Comparison of ENCODE assay signal across 22 cellular contexts in genomic region chr5:76692274-76692540, GRCh38. TPM values are rescaled to one million over a fixed set of nuclear protein-coding genes. Genes with fewer than 3 reads are reported as not detected.
DNase-seq lines count a peak whose midpoint lies in the region; ATAC-seq, FAIRE-seq and TF ChIP-seq lines count a peak whose summit lies in the region.
"Had no signal": no experiment of that assay in that cellular context is flagged by ENCODE, and none has a peak within 500 bp of the region (broad histone marks: within the 10 kb centered on the region; RNA-seq: fewer than 3 reads in every experiment).

No MANE protein-coding gene starts in this region.

- H3K4me3 Mint-ChIP-seq in activated CD4-positive, alpha-beta T cell treated with anti-CD3 and anti-CD28 coated beads for 36 hours: peak overlapping the region; percentile 28
- H3K4me3 Mint-ChIP-seq in activated CD4-positive, alpha-beta T cell treated with anti-CD3 and anti-CD28 coated beads, Interleukin-2, amount 10 ng/mL, durations not matched to agents 7 days and 5 days: no peak overlapping the region
- H3K4me3 Mint-ChIP-seq: activated T-helper 1 cell treated with anti-CD3 and anti-CD28 coated beads, Interleukin-12 subunit alpha, Interleukin-12 subunit beta, Interleukin-2, Interleukin-4 antibody, amounts not matched to agents 30 ng/mL and 10 ng/mL and 1 ng/mL, durations not matched to agents 14 hours and 24 hours and 36 hours; CD14-positive monocyte; immature natural killer cell had no signal

- H4K20me1 ChIP-seq in OCI-LY3 (ENCODE audit: insufficient read depth, low read length) (no peaks in the 10 kb centered on the region), endothelial cell of umbilical vein (replicated peaks; ENCODE audit: control insufficient read depth, extremely low read depth, insufficient read depth, low read length) (no peaks in the 10 kb centered on the region), osteoblast (ENCODE audit: insufficient read depth, low read length) (no peaks in the 10 kb centered on the region)

- no peak overlapping the region for H2AFZ ChIP-seq in OCI-LY3 (ENCODE audit: low read depth, low read length)
- no peak overlapping the region for H2AFZ ChIP-seq in endothelial cell of umbilical vein (ENCODE audit: low read depth, low read length)
- H2AFZ ChIP-seq in osteoblast (ENCODE audit: low read length): peak overlapping the region; percentile 47

- H3K4me2 ChIP-seq in OCI-LY3 (ENCODE audit: low read length): peak overlapping the region; percentile 78
- H3K4me2 ChIP-seq in endothelial cell of umbilical vein (ENCODE audit: insufficient read depth, low read length): peak overlapping the region; percentile 64
- peak overlapping the region; percentile 51 for H3K4me2 ChIP-seq in osteoblast (ENCODE audit: insufficient read depth, low read length)

- BruUV-seq in endothelial cell of umbilical vein (replicated peaks; lab: Mats Ljungman, UMichigan): no TSS peak

- H3K27me3 Mint-ChIP-seq in activated CD4-positive, alpha-beta T cell treated with anti-CD3 and anti-CD28 coated beads for 36 hours: no peaks in the 10 kb centered on the region
- no peaks in the 10 kb centered on the region for H3K27me3 Mint-ChIP-seq in activated CD4-positive, alpha-beta T cell treated with anti-CD3 and anti-CD28 coated beads, Interleukin-2, amount 10 ng/mL, durations not matched to agents 7 days and 5 days

- no peak for DNase-seq in activated CD4-positive, alpha-beta T cell treated with anti-CD3 and anti-CD28 coated beads for 36 hours
- DNase-seq in activated CD4-positive, alpha-beta T cell treated with anti-CD3 and anti-CD28 coated beads, Interleukin-2, amount 10 ng/mL, durations not matched to agents 7 days and 5 days: no peak
- DNase-seq in endothelial cell of umbilical vein (ENCODE audit: low read depth, low spot score) (no peak), osteoblast (ENCODE audit: insufficient read length, low spot score, missing footprints) (no peak), A172 (ENCODE audit: low spot score) (no peak), D341Med (ENCODE audit: low spot score) (no peak)
- DNase-seq: 8988T; activated CD4-positive, alpha-beta T cell treated with anti-CD3 and anti-CD28 coated beads for 4 hours; amniotic stem cell; DMS79; immature natural killer cell; mesendoderm; MG63; NCI-H187; NCI-H446 treated with DMSO at 0.1 percent for 48 hours; upper lobe of left lung had no signal

- H3K27ac ChIP-seq in OCI-LY3 (ENCODE audit: low read length): no peak overlapping the region
- peak overlapping the region; percentile 91 for H3K27ac ChIP-seq in endothelial cell of umbilical vein (ENCODE audit: insufficient read depth, low read depth, low read length)
- peak overlapping the region; percentile 86 for H3K27ac ChIP-seq in osteoblast (ENCODE audit: low read depth, low read length)
- H3K27ac ChIP-seq: upper lobe of left lung had no signal

- no peaks in the 10 kb centered on the region for H3K9me3 Mint-ChIP-seq in activated CD4-positive, alpha-beta T cell treated with anti-CD3 and anti-CD28 coated beads for 36 hours (ENCODE audit: low read depth)
- no peaks in the 10 kb centered on the region for H3K9me3 Mint-ChIP-seq in activated CD4-positive, alpha-beta T cell treated with anti-CD3 and anti-CD28 coated beads, Interleukin-2, amount 10 ng/mL, durations not matched to agents 7 days and 5 days
- H3K9me3 Mint-ChIP-seq: activated T-helper 1 cell treated with anti-CD3 and anti-CD28 coated beads, Interleukin-12 subunit alpha, Interleukin-12 subunit beta, Interleukin-2, Interleukin-4 antibody, amounts not matched to agents 30 ng/mL and 10 ng/mL and 1 ng/mL, durations not matched to agents 14 hours and 24 hours and 36 hours; immature natural killer cell had no signal

- no peaks in the 10 kb centered on the region for H3K9me3 ChIP-seq in OCI-LY3 (ENCODE audit: insufficient read depth, low read length)
- H3K9me3 ChIP-seq in endothelial cell of umbilical vein (replicated peaks; ENCODE audit: control insufficient read depth, insufficient read depth, low read length): no peaks in the 10 kb centered on the region
- no peaks in the 10 kb centered on the region for H3K9me3 ChIP-seq in osteoblast (ENCODE audit: low read depth, low read length)
- H3K9me3 ChIP-seq: HAP-1, MG63, upper lobe of left lung had no signal

- peaks cover 37% of the 10 kb centered on the region for H3K36me3 Mint-ChIP-seq in activated CD4-positive, alpha-beta T cell treated with anti-CD3 and anti-CD28 coated beads for 36 hours (ENCODE audit: low read depth)
- peaks cover 58% of the 10 kb centered on the region for H3K36me3 Mint-ChIP-seq in activated CD4-positive, alpha-beta T cell treated with anti-CD3 and anti-CD28 coated beads, Interleukin-2, amount 10 ng/mL, durations not matched to agents 7 days and 5 days (ENCODE audit: low read depth)

- H3K36me3 ChIP-seq in OCI-LY3 (replicated peaks; ENCODE audit: low read depth, low read length) (no peaks in the 10 kb centered on the region), endothelial cell of umbilical vein (ENCODE audit: control insufficient read depth in 2 of 2, extremely low read depth in 1 of 2, insufficient read depth in 2 of 2, low read length in 2 of 2) (no peaks in the 10 kb centered on the region), osteoblast (ENCODE audit: insufficient read depth, low read length) (no peaks in the 10 kb centered on the region)
- H3K36me3 ChIP-seq: HAP-1, MG63, upper lobe of left lung had no signal

- no peaks in the 10 kb centered on the region for H3K9me1 ChIP-seq in endothelial cell of umbilical vein (replicated peaks; ENCODE audit: control insufficient read depth, extremely low read depth, insufficient read depth, low read length)

- peaks cover 23% of the 10 kb centered on the region for H3K4me1 Mint-ChIP-seq in activated CD4-positive, alpha-beta T cell treated with anti-CD3 and anti-CD28 coated beads for 36 hours
- H3K4me1 Mint-ChIP-seq in activated CD4-positive, alpha-beta T cell treated with anti-CD3 and anti-CD28 coated beads, Interleukin-2, amount 10 ng/mL, durations not matched to agents 7 days and 5 days: peaks cover 16% of the 10 kb centered on the region

- intact Hi-C loops in activated CD4-positive, alpha-beta T cell treated with anti-CD3 and anti-CD28 coated beads for 36 hours (cut with DNase I, micrococcal nuclease): loop anchor here in 1 of 2 experiments (1.0 to 5.0 kb wide), 3 partner anchors 19 to 100 kb away; no protein-coding TSS in a partner anchor
- intact Hi-C loops in endothelial cell of umbilical vein (cut with micrococcal nuclease): no loop called here

- no peak for FAIRE-seq in endothelial cell of umbilical vein (lab: Jason Lieb, UNC)

- TF ChIP-seq POLR2A in endothelial cell of umbilical vein (IDR thresholded peaks at IDR 0.05; ENCODE audit: low read depth, low read length): no peak

- H3K4me3 ChIP-seq in OCI-LY3 (ENCODE audit: low read length) (peak overlapping the region; percentile 47; the same call in 1 of the 2 replicates), endothelial cell of umbilical vein (replicated peaks in 1 of 3; ENCODE audit: insufficient read depth in 1 of 3, low read depth in 1 of 3, low read length in 3 of 3) (no peak overlapping the region), osteoblast (ENCODE audit: insufficient read depth, low read length) (no peak overlapping the region)
- H3K4me3 ChIP-seq: HAP-1, MG63, skin epidermis, upper lobe of left lung had no signal

- H3K27me3 ChIP-seq in OCI-LY3 (ENCODE audit: low read depth, low read length): peaks cover 5% of the 10 kb centered on the region; the same call in 1 of the 2 replicates
- no peaks in the 10 kb centered on the region for H3K27me3 ChIP-seq in endothelial cell of umbilical vein (ENCODE audit: control insufficient read depth in 2 of 2, insufficient read depth in 2 of 2, low read length in 2 of 2)
- H3K27me3 ChIP-seq in osteoblast (ENCODE audit: insufficient read depth, low read length): no peaks in the 10 kb centered on the region
- H3K27me3 ChIP-seq: MG63, upper lobe of left lung had no signal

- ATAC-seq in activated CD4-positive, alpha-beta T cell treated with anti-CD3 and anti-CD28 coated beads for 36 hours: no peak
- ATAC-seq in HG02759 (IDR thresholded peaks at IDR 0.05; ENCODE audit: unreplicated experiment): no peak

- POLR2A ChIA-PET in activated CD4-positive, alpha-beta T cell treated with anti-CD3 and anti-CD28 coated beads for 36 hours (lab: Charles Lee): no interaction called here
- POLR2A ChIA-PET in activated CD4-positive, alpha-beta T cell treated with anti-CD3 and anti-CD28 coated beads, Interleukin-2, amount 10 ng/mL, durations not matched to agents 7 days and 5 days (lab: Charles Lee): no interaction called here
- POLR2A ChIA-PET in endothelial cell of umbilical vein (lab: Charles Lee): interaction anchor here (1.0 to 1.6 kb wide), 3 partner anchors 26 to 82 kb away, joined by 3 to 9 read pairs (median 4); no protein-coding TSS in a partner anchor

- H3K9ac ChIP-seq in OCI-LY3 (ENCODE audit: low read length) (no peak overlapping the region), endothelial cell of umbilical vein (replicated peaks; ENCODE audit: extremely low read depth, insufficient read depth, low read length) (peak overlapping the region; percentile 67)

- H3K27ac Mint-ChIP-seq in activated CD4-positive, alpha-beta T cell treated with anti-CD3 and anti-CD28 coated beads for 36 hours: peak overlapping the region; percentile 63
- H3K27ac Mint-ChIP-seq in activated CD4-positive, alpha-beta T cell treated with anti-CD3 and anti-CD28 coated beads, Interleukin-2, amount 10 ng/mL, durations not matched to agents 7 days and 5 days: no peak overlapping the region

- dilution Hi-C loops in endothelial cell of umbilical vein (cut with MboI; ENCODE audit: extremely low pct_ligation_motif_present, low sequenced_read_pairs): loop anchor here (25.0 kb wide), 1 partner anchor 120 kb away; the partner anchor contains the start of gene F2RL1

- no peaks in the 10 kb centered on the region for H3K79me2 ChIP-seq in OCI-LY3 (ENCODE audit: low read length)
- H3K79me2 ChIP-seq in endothelial cell of umbilical vein (ENCODE audit: control insufficient read depth, insufficient read depth, low read length): no peaks in the 10 kb centered on the region
- H3K79me2 ChIP-seq in osteoblast (ENCODE audit: insufficient read depth, low read length): no peaks in the 10 kb centered on the region

- H3K4me1 ChIP-seq in OCI-LY3 (ENCODE audit: low read length) (peaks cover 31% of the 10 kb centered on the region), endothelial cell of umbilical vein (ENCODE audit: control insufficient read depth, extremely low read depth, insufficient read depth, low read length) (peaks cover 85% of the 10 kb centered on the region), osteoblast (ENCODE audit: insufficient read depth, low read length) (peaks cover 43% of the 10 kb centered on the region)
- H3K4me1 ChIP-seq: HAP-1 had no signal

- CTCF ChIA-PET in activated CD4-positive, alpha-beta T cell treated with anti-CD3 and anti-CD28 coated beads for 36 hours (lab: Charles Lee): interaction anchor here (0.7 to 2.1 kb wide), 4 partner anchors 12 to 82 kb away, joined by 3 to 9 read pairs (median 4); no protein-coding TSS in a partner anchor
- CTCF ChIA-PET in activated CD4-positive, alpha-beta T cell treated with anti-CD3 and anti-CD28 coated beads, Interleukin-2, amount 10 ng/mL, durations not matched to agents 7 days and 5 days (lab: Charles Lee): interaction anchor here (1.3 kb wide), 1 partner anchor 20 kb away, joined by 4 read pairs; no protein-coding TSS in a partner anchor
- CTCF ChIA-PET in endothelial cell of umbilical vein (lab: Charles Lee): interaction anchor here (0.8 to 7.1 kb wide), 7 partner anchors 20 to 385 kb away, joined by 3 to 41 read pairs (median 4); no protein-coding TSS in a partner anchor

- TF ChIP-seq CTCF in OCI-LY3 (IDR thresholded peaks at IDR 0.05; ENCODE audit: low read depth, low read length) (no peak), endothelial cell of umbilical vein (IDR thresholded peaks at IDR 0.05; ENCODE audit: extremely low read depth in 1 of 2, insufficient read depth in 1 of 2, low read depth in 1 of 2, low read length in 2 of 2) (no peak), osteoblast (IDR thresholded peaks at IDR 0.05; ENCODE audit: extremely low read depth, low read depth, low read length) (no peak)

RNA-seq across cellular contexts. Expression of gene F2R, which starts 23.7 kb away (rescaled TPM):
- total RNA-seq in activated CD4-positive, alpha-beta T cell treated with anti-CD3 and anti-CD28 coated beads for 36 hours: 1 to 10 TPM; 1.4 TPM
- total RNA-seq in activated CD4-positive, alpha-beta T cell treated with anti-CD3 and anti-CD28 coated beads, Interleukin-2, amount 10 ng/mL, durations not matched to agents 7 days and 5 days: 1 to 10 TPM; 5.9 to 7.3 TPM
- total RNA-seq in endothelial cell of umbilical vein: 342 and 393 TPM in 2 replicates
- polyA plus RNA-seq in endothelial cell of umbilical vein: 599 and 624 TPM in 2 replicates
- 391 and 418 TPM in 2 replicates for polyA plus RNA-seq in endothelial cell of umbilical vein (2011; cell fraction: cytosol; rRNA removed)
- 160 and 208 TPM in 2 replicates for polyA plus RNA-seq in endothelial cell of umbilical vein (2011; cell fraction: nucleus; rRNA removed)
- 318 and 326 TPM in 2 replicates for polyA plus RNA-seq in endothelial cell of umbilical vein (2012)
- polyA minus RNA-seq in endothelial cell of umbilical vein: 963 and 1,052 TPM in 2 replicates
- polyA minus RNA-seq in endothelial cell of umbilical vein (2011; cell fraction: cytosol; rRNA and poly(A)+ RNA removed): 0.51 TPM
- 189 and 305 TPM in 2 replicates for polyA minus RNA-seq in endothelial cell of umbilical vein (2011; cell fraction: nucleus; rRNA and poly(A)+ RNA removed)
- 38.7 and 41.0 TPM in 2 replicates for total RNA-seq in osteoblast
- 30.5 and 44.6 TPM in 2 replicates for total RNA-seq in A172 (2014; rRNA removed; shearing (Covaris generic))
